ENCODE assay signal across 1 cellular context in the genomic region with DNA sequence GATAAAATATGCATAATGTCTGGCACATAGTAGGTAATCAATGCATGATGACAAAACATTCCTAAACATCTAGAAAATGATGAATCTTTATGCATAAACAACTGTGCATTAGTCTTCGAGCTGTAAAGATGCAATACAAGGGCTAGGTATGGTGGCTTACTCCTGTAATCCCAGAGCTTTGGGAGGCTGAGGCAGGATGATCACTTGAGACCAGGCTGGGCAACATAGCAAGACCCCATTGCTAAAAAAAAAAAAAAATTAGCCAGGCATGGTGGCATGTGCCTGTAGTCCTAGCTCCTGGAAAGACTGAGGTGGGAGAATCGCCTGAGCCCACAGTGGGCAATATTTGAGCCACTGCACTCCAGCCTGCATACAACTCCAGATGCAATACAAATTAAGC.
TF ChIP-seq lines count a peak whose summit lies in the region.

No MANE protein-coding gene starts in this region.

TF ChIP-seq in GM12878, 131 proteins besides CTCF, POLR2A, EP300 and RAD21:
- no peak for TF ChIP-seq SMAD5 (IDR thresholded peaks at IDR 0.05; ENCODE audit: low read depth)
- no peak for TF ChIP-seq NR2F1 (conservative IDR thresholded peaks at IDR 0.05)
- TF ChIP-seq, protein P1, sequence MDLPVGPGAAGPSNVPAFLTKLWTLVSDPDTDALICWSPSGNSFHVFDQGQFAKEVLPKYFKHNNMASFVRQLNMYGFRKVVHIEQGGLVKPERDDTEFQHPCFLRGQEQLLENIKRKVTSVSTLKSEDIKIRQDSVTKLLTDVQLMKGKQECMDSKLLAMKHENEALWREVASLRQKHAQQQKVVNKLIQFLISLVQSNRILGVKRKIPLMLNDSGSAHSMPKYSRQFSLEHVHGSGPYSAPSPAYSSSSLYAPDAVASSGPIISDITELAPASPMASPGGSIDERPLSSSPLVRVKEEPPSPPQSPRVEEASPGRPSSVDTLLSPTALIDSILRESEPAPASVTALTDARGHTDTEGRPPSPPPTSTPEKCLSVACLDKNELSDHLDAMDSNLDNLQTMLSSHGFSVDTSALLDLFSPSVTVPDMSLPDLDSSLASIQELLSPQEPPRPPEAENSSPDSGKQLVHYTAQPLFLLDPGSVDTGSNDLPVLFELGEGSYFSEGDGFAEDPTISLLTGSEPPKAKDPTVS (IDR thresholded peaks at IDR 0.05; ENCODE audit: low read depth, low read length), result no peak
- TF ChIP-seq BMI1 (IDR thresholded peaks at IDR 0.05; ENCODE audit: borderline replicate concordance), result no peak
- TF ChIP-seq SPI1 (IDR thresholded peaks at IDR 0.05; ENCODE audit: borderline replicate concordance, insufficient read depth, low read depth, low read length), result no peak
- TF ChIP-seq, protein P2, sequence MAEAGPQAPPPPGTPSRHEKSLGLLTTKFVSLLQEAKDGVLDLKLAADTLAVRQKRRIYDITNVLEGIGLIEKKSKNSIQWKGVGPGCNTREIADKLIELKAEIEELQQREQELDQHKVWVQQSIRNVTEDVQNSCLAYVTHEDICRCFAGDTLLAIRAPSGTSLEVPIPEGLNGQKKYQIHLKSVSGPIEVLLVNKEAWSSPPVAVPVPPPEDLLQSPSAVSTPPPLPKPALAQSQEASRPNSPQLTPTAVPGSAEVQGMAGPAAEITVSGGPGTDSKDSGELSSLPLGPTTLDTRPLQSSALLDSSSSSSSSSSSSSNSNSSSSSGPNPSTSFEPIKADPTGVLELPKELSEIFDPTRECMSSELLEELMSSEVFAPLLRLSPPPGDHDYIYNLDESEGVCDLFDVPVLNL (IDR thresholded peaks at IDR 0.05; ENCODE audit: low read depth, low read length), result no peak
